ENCODE assay signal across 35 cellular contexts in genomic region chr7:23161502-23161901, GRCh38.
"Had no signal": no experiment of that assay in that cellular context is flagged by ENCODE, and none has a peak within 500 bp of the region (broad histone marks: within the 10 kb centered on the region; RNA-seq: fewer than 3 reads in every experiment).

No MANE protein-coding gene starts in this region.

- ATAC-seq: activated CD8-positive, alpha-beta T cell treated with anti-CD3 and anti-CD28 coated beads for 36 hours; activated naive CD8-positive, alpha-beta T cell treated with anti-CD3 and anti-CD28 coated beads, Interleukin-2, amount 50 U/mL, for 24 hours; activated T-cell treated with anti-CD3 and anti-CD28 coated beads, Interleukin-2, amount 50 U/mL, for 4 hours; activated T-cell treated with anti-CD3 and anti-CD28 coated beads, Interleukin-2, amount 50 U/mL, for 72 hours; activated T-helper 17 cell treated with anti-CD3 and anti-CD28 coated beads, Interleukin-2, amount 50 U/mL, for 72 hours had no signal

- H3K4me3 ChIP-seq: ascending aorta, cardiac muscle cell had no signal

- H3K27me3 ChIP-seq: ascending aorta, cardiac muscle cell had no signal

- H3K4me1 ChIP-seq: ascending aorta had no signal

- H3K27me3 Mint-ChIP-seq: activated B cell treated with CpG ODN at 0.5 μM for 24 hours; activated CD4-positive, alpha-beta memory T cell treated with anti-CD3 and anti-CD28 coated beads for 36 hours; activated CD8-positive, alpha-beta T cell treated with anti-CD3 and anti-CD28 coated beads for 36 hours; activated naive CD4-positive, alpha-beta T cell treated with anti-CD3 and anti-CD28 coated beads, Interleukin-2, amount 10 ng/mL, durations not matched to agents 7 days and 5 days; activated naive CD4-positive, alpha-beta T cell treated with anti-CD3 and anti-CD28 coated beads, Interleukin-2, amount 50 U/mL, for 24 hours; activated naive CD8-positive, alpha-beta T cell; activated naive CD8-positive, alpha-beta T cell treated with anti-CD3 and anti-CD28 coated beads, Interleukin-2, amount 10 ng/mL, durations not matched to agents 7 days and 5 days; activated naive CD8-positive, alpha-beta T cell treated with anti-CD3 and anti-CD28 coated beads, Interleukin-2, amount 50 U/mL, for 24 hours; activated T-helper 17 cell treated with anti-CD3 and anti-CD28 coated beads, Interleukin-2, amount 50 U/mL, for 72 hours; brain had no signal

- H3K4me1 Mint-ChIP-seq: activated B cell treated with CpG ODN at 0.5 μM for 24 hours; activated naive CD4-positive, alpha-beta T cell treated with anti-CD3 and anti-CD28 coated beads, Interleukin-2, amount 10 ng/mL, durations not matched to agents 7 days and 5 days; activated naive CD4-positive, alpha-beta T cell treated with anti-CD3 and anti-CD28 coated beads, Interleukin-2, amount 50 U/mL, for 24 hours; activated naive CD8-positive, alpha-beta T cell treated with anti-CD3 and anti-CD28 coated beads, Interleukin-2, amount 10 ng/mL, durations not matched to agents 7 days and 5 days; activated naive CD8-positive, alpha-beta T cell treated with anti-CD3 and anti-CD28 coated beads, Interleukin-2, amount 50 U/mL, for 24 hours; activated T-helper 17 cell treated with anti-CD3 and anti-CD28 coated beads, Interleukin-2, amount 50 U/mL, for 72 hours; brain had no signal

- FAIRE-seq: bronchial epithelial cell had no signal

- H3K9me3 Mint-ChIP-seq: activated B cell treated with CpG ODN at 0.5 μM for 24 hours; activated CD4-positive, alpha-beta memory T cell treated with anti-CD3 and anti-CD28 coated beads for 36 hours; activated CD8-positive, alpha-beta T cell treated with anti-CD3 and anti-CD28 coated beads for 36 hours; activated naive CD4-positive, alpha-beta T cell treated with anti-CD3 and anti-CD28 coated beads, Interleukin-2, amount 10 ng/mL, durations not matched to agents 7 days and 5 days; activated naive CD4-positive, alpha-beta T cell treated with anti-CD3 and anti-CD28 coated beads, Interleukin-2, amount 50 U/mL, for 24 hours; activated naive CD8-positive, alpha-beta T cell treated with anti-CD3 and anti-CD28 coated beads, Interleukin-2, amount 10 ng/mL, durations not matched to agents 7 days and 5 days; activated naive CD8-positive, alpha-beta T cell treated with anti-CD3 and anti-CD28 coated beads, Interleukin-2, amount 50 U/mL, for 24 hours; activated T-cell treated with anti-CD3 and anti-CD28 coated beads, Interleukin-2, amount 50 U/mL, for 4 hours; activated T-cell treated with anti-CD3 and anti-CD28 coated beads, Interleukin-2, amount 50 U/mL, for 72 hours; activated T-helper 1 cell treated with anti-CD3 and anti-CD28 coated beads, Interleukin-12 subunit alpha, Interleukin-12 subunit beta, Interleukin-2, Interleukin-4 antibody, amounts not matched to agents 30 ng/mL and 10 ng/mL and 1 ng/mL, durations not matched to agents 14 hours and 24 hours and 36 hours; activated T-helper 17 cell treated with anti-CD3 and anti-CD28 coated beads, Interleukin-2, amount 50 U/mL, for 72 hours; brain; T-helper 1 cell treated with Interleukin-12 subunit alpha and Interleukin-12 subunit beta and Interleukin-4 antibody, amounts not matched to agents 30 μg/mL and 1 μg/mL, for 36 hours; T-helper 2 cell treated with Interferon-gamma antibody and Interleukin-4, amounts not matched to agents 5 μg/mL and 100 μg/mL, for 36 hours had no signal

- H3K27ac ChIP-seq: ascending aorta, cardiac muscle cell, WERI-Rb-1 had no signal

- H3K9me3 ChIP-seq: ascending aorta had no signal

- H3K27ac Mint-ChIP-seq: activated B cell treated with CpG ODN at 0.5 μM for 24 hours; activated CD4-positive, alpha-beta memory T cell treated with anti-CD3 and anti-CD28 coated beads for 36 hours; activated CD8-positive, alpha-beta T cell treated with anti-CD3 and anti-CD28 coated beads for 36 hours; activated naive CD4-positive, alpha-beta T cell treated with anti-CD3 and anti-CD28 coated beads, Interleukin-2, amount 10 ng/mL, durations not matched to agents 7 days and 5 days; activated naive CD4-positive, alpha-beta T cell treated with anti-CD3 and anti-CD28 coated beads, Interleukin-2, amount 50 U/mL, for 24 hours; activated naive CD8-positive, alpha-beta T cell; activated naive CD8-positive, alpha-beta T cell treated with anti-CD3 and anti-CD28 coated beads, Interleukin-2, amount 10 ng/mL, durations not matched to agents 7 days and 5 days; activated naive CD8-positive, alpha-beta T cell treated with anti-CD3 and anti-CD28 coated beads, Interleukin-2, amount 50 U/mL, for 24 hours; activated T-cell treated with anti-CD3 and anti-CD28 coated beads, Interleukin-2, amount 50 U/mL, for 72 hours; activated T-helper 1 cell treated with anti-CD3 and anti-CD28 coated beads, Interleukin-12 subunit alpha, Interleukin-12 subunit beta, Interleukin-2, Interleukin-4 antibody, amounts not matched to agents 30 ng/mL and 10 ng/mL and 1 ng/mL, durations not matched to agents 14 hours and 24 hours and 36 hours; activated T-helper 17 cell treated with anti-CD3 and anti-CD28 coated beads, Interleukin-2, amount 50 U/mL, for 72 hours; brain; T-helper 1 cell treated with Interleukin-12 subunit alpha and Interleukin-12 subunit beta and Interleukin-4 antibody, amounts not matched to agents 30 μg/mL and 1 μg/mL, for 36 hours; T-helper 2 cell treated with Interferon-gamma antibody and Interleukin-4, amounts not matched to agents 5 μg/mL and 100 μg/mL, for 36 hours had no signal

- H3K36me3 ChIP-seq: WERI-Rb-1 had no signal

- DNase-seq: activated B cell treated with CpG ODN at 0.5 μM for 24 hours; activated CD4-positive, alpha-beta memory T cell treated with anti-CD3 and anti-CD28 coated beads for 36 hours; activated CD4-positive, alpha-beta T cell treated with anti-CD3 and anti-CD28 coated beads for 48 hours; activated CD4-positive, alpha-beta T cell treated with anti-CD3 and anti-CD28 coated beads, Interleukin-2, amount 50 U/mL, for 1 hour; activated CD4-positive, alpha-beta T cell treated with anti-CD3 and anti-CD28 coated beads, Interleukin-2, amount 50 U/mL, for 4 hours; activated CD4-positive, CD25-positive, alpha-beta regulatory T cell treated with anti-CD3 and anti-CD28 coated beads, Interleukin-2, amount 50 U/mL, for 72 hours; activated CD8-positive, alpha-beta memory T cell treated with anti-CD3 and anti-CD28 coated beads, Interleukin-2, amount 50 U/mL, for 4 hours; activated CD8-positive, alpha-beta T cell treated with anti-CD3 and anti-CD28 coated beads for 36 hours; activated effector memory CD4-positive, alpha-beta T cell treated with anti-CD3 and anti-CD28 coated beads, Interleukin-2, amount 50 U/mL, for 16 hours; activated naive CD4-positive, alpha-beta T cell treated with anti-CD3 and anti-CD28 coated beads, Interleukin-2, amount 10 ng/mL, durations not matched to agents 7 days and 5 days; activated naive CD4-positive, alpha-beta T cell treated with Interleukin-2 at 50 U/mL for 16 hours; activated naive CD8-positive, alpha-beta T cell treated with anti-CD3 and anti-CD28 coated beads, Interleukin-2, amount 10 ng/mL, durations not matched to agents 7 days and 5 days; activated naive CD8-positive, alpha-beta T cell treated with anti-CD3 and anti-CD28 coated beads, Interleukin-2, amount 50 U/mL, for 24 hours; activated T-cell treated with anti-CD3 and anti-CD28 coated beads for 4 hours; activated T-cell treated with anti-CD3 and anti-CD28 coated beads, Interleukin-2, amount 50 U/mL, for 1 hour; activated T-cell treated with anti-CD3 and anti-CD28 coated beads, Interleukin-2, amount 50 U/mL, for 4 hours; activated T-cell treated with anti-CD3 and anti-CD28 coated beads, Interleukin-2, amount 50 U/mL, for 72 hours; amygdala; anterior cingulate cortex; central memory CD4-positive, alpha-beta T cell; SW 1271; T-helper 1 cell; T-helper 2 cell; T-helper 9 cell; WERI-Rb-1 had no signal

- H3K36me3 Mint-ChIP-seq: activated naive CD8-positive, alpha-beta T cell treated with anti-CD3 and anti-CD28 coated beads, Interleukin-2, amount 10 ng/mL, durations not matched to agents 7 days and 5 days had no signal

- H3K4me3 Mint-ChIP-seq: activated B cell treated with CpG ODN at 0.5 μM for 24 hours; activated CD4-positive, alpha-beta memory T cell treated with anti-CD3 and anti-CD28 coated beads for 36 hours; activated CD8-positive, alpha-beta T cell treated with anti-CD3 and anti-CD28 coated beads for 36 hours; activated naive CD4-positive, alpha-beta T cell treated with anti-CD3 and anti-CD28 coated beads, Interleukin-2, amount 10 ng/mL, durations not matched to agents 7 days and 5 days; activated naive CD4-positive, alpha-beta T cell treated with anti-CD3 and anti-CD28 coated beads, Interleukin-2, amount 50 U/mL, for 24 hours; activated naive CD8-positive, alpha-beta T cell; activated naive CD8-positive, alpha-beta T cell treated with anti-CD3 and anti-CD28 coated beads, Interleukin-2, amount 10 ng/mL, durations not matched to agents 7 days and 5 days; activated naive CD8-positive, alpha-beta T cell treated with anti-CD3 and anti-CD28 coated beads, Interleukin-2, amount 50 U/mL, for 24 hours; activated T-cell treated with anti-CD3 and anti-CD28 coated beads, Interleukin-2, amount 50 U/mL, for 4 hours; activated T-cell treated with anti-CD3 and anti-CD28 coated beads, Interleukin-2, amount 50 U/mL, for 72 hours; activated T-helper 1 cell treated with anti-CD3 and anti-CD28 coated beads, Interleukin-12 subunit alpha, Interleukin-12 subunit beta, Interleukin-2, Interleukin-4 antibody, amounts not matched to agents 30 ng/mL and 10 ng/mL and 1 ng/mL, durations not matched to agents 14 hours and 24 hours and 36 hours; activated T-helper 17 cell treated with anti-CD3 and anti-CD28 coated beads, Interleukin-2, amount 50 U/mL, for 72 hours; brain; T-helper 1 cell treated with Interleukin-12 subunit alpha and Interleukin-12 subunit beta and Interleukin-4 antibody, amounts not matched to agents 30 μg/mL and 1 μg/mL, for 36 hours; T-helper 2 cell treated with Interferon-gamma antibody and Interleukin-4, amounts not matched to agents 5 μg/mL and 100 μg/mL, for 36 hours had no signal
